In genomic region chr1:114114751-114115104, GRCh38 we compare ENCODE assay signal across 20 cellular contexts. TPM values are rescaled to one million over a fixed set of nuclear protein-coding genes. Genes with fewer than 3 reads are reported as not detected.
DNase-seq lines count a peak whose midpoint lies in the region; ATAC-seq, FAIRE-seq and TF ChIP-seq lines count a peak whose summit lies in the region.
"Had no signal": no experiment of that assay in that cellular context is flagged by ENCODE, and none has a peak within 500 bp of the region (broad histone marks: within the 10 kb centered on the region; RNA-seq: fewer than 3 reads in every experiment).

No MANE protein-coding gene starts in this region.

- ATAC-seq in SK-N-SH treated with all-trans-retinoic acid at 6 μM for 48 hours = no peak

- H3K36me3 Mint-ChIP-seq in astrocyte (ENCODE audit: low read depth, unreplicated experiment) (no peaks in the 10 kb centered on the region), neural progenitor cell (peaks cover 5% of the 10 kb centered on the region)
- H3K36me3 Mint-ChIP-seq: CD4-positive, CD25-positive, alpha-beta regulatory T cell had no signal

- FAIRE-seq in astrocyte (lab: Jason Lieb, UNC) = no peak
- FAIRE-seq: G401.6 had no signal

- H3K4me3 Mint-ChIP-seq in astrocyte (ENCODE audit: unreplicated experiment) (no peak overlapping the region), neural progenitor cell (no peak overlapping the region)
- H3K4me3 Mint-ChIP-seq: CD4-positive, CD25-positive, alpha-beta regulatory T cell had no signal

- H3K9ac ChIP-seq in astrocyte (ENCODE audit: low read length) (no peak overlapping the region), neural progenitor cell (no peak overlapping the region)

- H3K9me3 Mint-ChIP-seq in astrocyte (ENCODE audit: unreplicated experiment) (no peaks in the 10 kb centered on the region), neural progenitor cell (no peaks in the 10 kb centered on the region)

- H3K27me3 ChIP-seq in astrocyte (ENCODE audit: insufficient read depth, low read length) = no peaks in the 10 kb centered on the region
- H3K27me3 ChIP-seq in neural progenitor cell = no peaks in the 10 kb centered on the region

- H3K27me3 Mint-ChIP-seq in astrocyte (ENCODE audit: low read depth, unreplicated experiment) (peaks cover 13% of the 10 kb centered on the region), neural progenitor cell (ENCODE audit: insufficient read depth, low read depth) (peaks cover 8% of the 10 kb centered on the region)

- peaks cover 3% of the 10 kb centered on the region for H3K4me1 Mint-ChIP-seq in astrocyte (ENCODE audit: low read depth, unreplicated experiment)
- H3K4me1 Mint-ChIP-seq in neural progenitor cell = peaks cover 28% of the 10 kb centered on the region

- H3K79me2 ChIP-seq in astrocyte (ENCODE audit: insufficient read depth, low read length) (no peaks in the 10 kb centered on the region), neural progenitor cell (ENCODE audit: low read depth) (no peaks in the 10 kb centered on the region)

- H3F3A ChIP-seq in neural progenitor cell (ENCODE audit: low read depth) = peaks cover 3% of the 10 kb centered on the region

- CTCF ChIA-PET in HEK293 (lab: Yijun Ruan, JAX) = interaction anchor here (0.9 kb wide), 2 partner anchors 12 to 168 kb away, joined by 3 read pairs; no protein-coding TSS in a partner anchor

- DNase-seq in Ammon's horn (ENCODE audit: low spot score) (peak; percentile 44), astrocyte (ENCODE audit: low read depth) (no peak), neural progenitor cell (ENCODE audit: low spot score) (no peak), NCI-H82 (lab: John Stamatoyannopoulos, UW) (no peak)
- DNase-seq in activated effector memory CD4-positive, alpha-beta T cell treated with anti-CD3 and anti-CD28 coated beads, Interleukin-2, amount 50 U/mL, for 16 hours = no peak
- DNase-seq: ACHN; CD4-positive, CD25-positive, alpha-beta regulatory T cell; COR-L47; DMS 273 treated with DMSO at 0.1 percent for 48 hours; MM.1S; NCI-H1105 treated with DMSO at 0.1 percent for 48 hours; NCI-H1694; NCI-H2081 treated with DMSO at 0.1 percent for 48 hours; SW 1271 had no signal

- H3K4me1 ChIP-seq in HEK293 (ENCODE audit: control insufficient read depth, insufficient read depth, low read length) = no peaks in the 10 kb centered on the region
- peaks cover 7% of the 10 kb centered on the region for H3K4me1 ChIP-seq in astrocyte (ENCODE audit: insufficient read depth, low read length)
- H3K4me1 ChIP-seq in neural progenitor cell = peaks cover 8% of the 10 kb centered on the region
- H3K4me1 ChIP-seq: HAP-1 had no signal

- H3K36me3 ChIP-seq in HEK293 (ENCODE audit: control insufficient read depth in 2 of 2, insufficient read depth in 1 of 2, low read length in 2 of 2) = no peaks in the 10 kb centered on the region
- H3K36me3 ChIP-seq in astrocyte (ENCODE audit: insufficient read depth, low read length) = no peaks in the 10 kb centered on the region
- no peaks in the 10 kb centered on the region for H3K36me3 ChIP-seq in neural progenitor cell
- H3K36me3 ChIP-seq: HAP-1, SJSA1 had no signal

- H3K9me3 ChIP-seq in HEK293 (ENCODE audit: control insufficient read depth, insufficient read depth, low read depth, low read length) = no peaks in the 10 kb centered on the region
- H3K9me3 ChIP-seq in astrocyte (ENCODE audit: insufficient read depth, low read depth, low read length) = no peaks in the 10 kb centered on the region
- no peaks in the 10 kb centered on the region for H3K9me3 ChIP-seq in neural progenitor cell (ENCODE audit: low read depth)
- H3K9me3 ChIP-seq: HAP-1, SJSA1 had no signal

- no peaks in the 10 kb centered on the region for H4K20me1 ChIP-seq in astrocyte (ENCODE audit: insufficient read depth, low read length)
- H4K20me1 ChIP-seq in neural progenitor cell (ENCODE audit: low read depth) = no peaks in the 10 kb centered on the region

- no peak overlapping the region for H3K4me3 ChIP-seq in HEK293 (ENCODE audit: low read depth, low read length)
- H3K4me3 ChIP-seq in astrocyte (ENCODE audit: insufficient read depth, low read depth, low read length) = no peak overlapping the region
- H3K4me3 ChIP-seq in neural progenitor cell = no peak overlapping the region
- H3K4me3 ChIP-seq: HAP-1, SJSA1 had no signal

- H2AFZ ChIP-seq in astrocyte (ENCODE audit: low read depth, low read length) (no peak overlapping the region), neural progenitor cell (replicated peaks) (no peak overlapping the region)

- no peak for TF ChIP-seq CTCF in HEK293 (tag by site-specific recombination; IDR thresholded peaks at IDR 0.05)
- no peak for TF ChIP-seq CTCF in astrocyte (IDR thresholded peaks at IDR 0.05; ENCODE audit: insufficient read depth, low read depth, low read length)
- no peak for TF ChIP-seq CTCF in neural progenitor cell (IDR thresholded peaks at IDR 0.05)

- H3K27ac Mint-ChIP-seq in astrocyte (ENCODE audit: unreplicated experiment) = no peak overlapping the region
- H3K27ac Mint-ChIP-seq in neural progenitor cell = peak overlapping the region; percentile 6
- H3K27ac Mint-ChIP-seq: CD4-positive, CD25-positive, alpha-beta regulatory T cell had no signal

- H3K4me2 ChIP-seq in astrocyte (ENCODE audit: low read length) (peak overlapping the region; percentile 7), neural progenitor cell (no peak overlapping the region)

- POLR2A ChIA-PET in HEK293 (lab: Yijun Ruan, JAX) = no interaction called here

- H3K27ac ChIP-seq in HEK293 (ENCODE audit: extremely low read depth, low read depth, low read length) (no peak overlapping the region), astrocyte (ENCODE audit: low read depth, low read length) (no peak overlapping the region), neural progenitor cell (no peak overlapping the region)

TF ChIP-seq in HEK293, 187 proteins besides CTCF, POLR2A, EP300 and RAD21:
- TF ChIP-seq ZNF350 (tag by site-specific recombination; IDR thresholded peaks at IDR 0.05) (0 out of 2 replicates have a peak, but pooled peaks have one; percentile 32), ZNF785 (tag by site-specific recombination; IDR thresholded peaks at IDR 0.05) (no peak)
TF ChIP-seq in HEK293: peak in this region for 1.

TF ChIP-seq in SK-N-SH treated with all-trans-retinoic acid at 6 μM for 48 hours, 23 proteins besides CTCF, POLR2A, EP300 and RAD21:
- TF ChIP-seq TCF4 (CRISPR knock-in tag; IDR thresholded peaks at IDR 0.05; ENCODE audit: borderline replicate concordance) = no peak
- TF ChIP-seq GLIS3 (CRISPR knock-in tag; IDR thresholded peaks at IDR 0.05) = no peak
- TF ChIP-seq ESRRG (CRISPR knock-in tag; IDR thresholded peaks at IDR 0.05) = no peak
- TF ChIP-seq ZFP3 (CRISPR knock-in tag; IDR thresholded peaks at IDR 0.05) = no peak
- no peak for TF ChIP-seq TSHZ2 (CRISPR knock-in tag; IDR thresholded peaks at IDR 0.05)
- no peak for TF ChIP-seq CREB5 (CRISPR knock-in tag; IDR thresholded peaks at IDR 0.05; ENCODE audit: low read depth)
- TF ChIP-seq ARNTL (CRISPR knock-in tag; IDR thresholded peaks at IDR 0.05; ENCODE audit: borderline replicate concordance, low read depth) = no peak
- no peak for TF ChIP-seq ZNF565 (CRISPR knock-in tag; conservative IDR thresholded peaks at IDR 0.05; ENCODE audit: low read depth)
- no peak for TF ChIP-seq CSDC2 (CRISPR knock-in tag; IDR thresholded peaks at IDR 0.05)
- no peak for TF ChIP-seq RARB (CRISPR knock-in tag; IDR thresholded peaks at IDR 0.05)
- TF ChIP-seq ZNF8 (CRISPR knock-in tag; IDR thresholded peaks at IDR 0.05) = no peak
- TF ChIP-seq SNAI2 (CRISPR knock-in tag; IDR thresholded peaks at IDR 0.05) = no peak

RNA-seq across cellular contexts. Expression of gene SYT6, which starts 38.9 kb away (rescaled TPM):
- total RNA-seq in astrocyte (0.38 and 0.39 TPM in 2 replicates), neural progenitor cell (ENCODE audit: low replicate concordance) (8.1 and 13.6 TPM in 2 replicates)
- total RNA-seq: NCI-H460, SJSA1 had no signal
